ENCODE assay signal across 1 cellular context in genomic region chr10:92755725-92756124, GRCh38.
TF ChIP-seq lines count a peak whose summit lies in the region.

No MANE protein-coding gene starts in this region.

TF ChIP-seq in HepG2, 621 proteins besides CTCF, POLR2A, EP300 and RAD21 (continued from another document):
- no peak for TF ChIP-seq DMTF1 (CRISPR knock-in tag; IDR thresholded peaks at IDR 0.05)
- TF ChIP-seq PAF1 (CRISPR knock-in tag; IDR thresholded peaks at IDR 0.05) = no peak
- TF ChIP-seq JARID2 (CRISPR knock-in tag; IDR thresholded peaks at IDR 0.05; ENCODE audit: insufficient replicate concordance) = no peak
- TF ChIP-seq ZMYM3 (CRISPR knock-in tag; IDR thresholded peaks at IDR 0.05) = no peak
- no peak for TF ChIP-seq ZNF329 (CRISPR knock-in tag; IDR thresholded peaks at IDR 0.05; ENCODE audit: low read depth)
- no peak for TF ChIP-seq GLI4 (CRISPR knock-in tag; IDR thresholded peaks at IDR 0.05; ENCODE audit: borderline replicate concordance)
- TF ChIP-seq YY1 (IDR thresholded peaks at IDR 0.05; ENCODE audit: insufficient read depth, insufficient replicate concordance, low read depth, low read length) = no peak
- TF ChIP-seq ATAD3A (CRISPR knock-in tag; IDR thresholded peaks at IDR 0.05) = no peak
- no peak for TF ChIP-seq TRIM22 (IDR thresholded peaks at IDR 0.05)
